In the genomic region with DNA sequence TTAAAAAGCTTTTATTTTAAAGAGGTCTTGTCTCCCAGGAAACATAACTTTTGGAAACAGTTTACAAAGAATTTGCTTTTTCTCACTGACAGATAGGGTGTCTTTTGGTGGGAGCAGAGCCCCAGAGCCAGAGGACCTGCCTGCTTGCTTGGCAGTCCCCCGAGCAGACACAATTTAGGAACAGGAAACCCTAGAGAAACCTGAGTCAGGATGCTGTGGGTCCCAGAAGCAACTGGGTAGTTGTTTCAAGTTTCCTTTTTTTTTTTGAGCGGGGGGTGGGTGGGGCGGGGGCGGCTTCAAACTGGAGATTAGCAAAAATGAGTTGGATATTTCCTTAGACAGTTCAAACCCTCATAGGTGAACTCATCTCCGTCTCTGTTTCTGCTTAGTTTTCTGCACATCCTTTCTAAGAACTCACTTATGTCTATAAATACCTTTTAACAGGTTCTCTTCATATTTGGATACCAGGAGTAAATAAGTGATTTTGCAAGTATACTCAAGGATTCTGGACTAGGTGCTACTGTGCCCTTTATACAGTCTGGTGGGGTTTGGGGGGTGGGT, we compare ENCODE assay signal across 19 cellular contexts.
DNase-seq lines count a peak whose midpoint lies in the region; ATAC-seq, FAIRE-seq and TF ChIP-seq lines count a peak whose summit lies in the region.
"Had no signal": no experiment of that assay in that cellular context is flagged by ENCODE, and none has a peak within 500 bp of the region (broad histone marks: within the 10 kb centered on the region; RNA-seq: fewer than 3 reads in every experiment).

No MANE protein-coding gene starts in this region.

- no peak for ATAC-seq in HG03045 (IDR thresholded peaks at IDR 0.05; ENCODE audit: unreplicated experiment)
- ATAC-seq: effector memory CD8-positive, alpha-beta T cell; PC-3 had no signal

- H3K9ac ChIP-seq in BLaER1 (no peak overlapping the region), kidney (ENCODE audit: low read length in 2 of 2) (no peak overlapping the region)

- intact Hi-C loops in kidney (cut with DNase I): no loop called here

- H3K9me3 ChIP-seq in BLaER1 (peaks cover 13% of the 10 kb centered on the region), kidney (ENCODE audit: control insufficient read depth in 1 of 2, low read length in 2 of 2) (no peaks in the 10 kb centered on the region)
- H3K9me3 ChIP-seq: esophagus squamous epithelium, upper lobe of right lung had no signal

- peak; percentile 30 for DNase-seq in activated CD4-positive, alpha-beta T cell treated with anti-CD3 and anti-CD28 coated beads for 48 hours
- no peak for DNase-seq in activated CD4-positive, alpha-beta T cell treated with anti-CD3 and anti-CD28 coated beads for 4 hours
- DNase-seq in RPMI8226: peak; percentile 27
- DNase-seq in activated naive CD8-positive, alpha-beta T cell treated with anti-CD3 and anti-CD28 coated beads for 36 hours: no peak
- no peak for DNase-seq in kidney
- DNase-seq in middle frontal gyrus (ENCODE audit: extremely low spot score, low spot score): no peak
- DNase-seq: activated CD8-positive, alpha-beta memory T cell treated with anti-CD3 and anti-CD28 coated beads, Interleukin-2, amount 50 U/mL, for 48 hours; effector memory CD8-positive, alpha-beta T cell; esophagus squamous epithelium; KG1; naive B cell; NCI-H1694 treated with DMSO at 0.1 percent for 48 hours; NCI-H2227 treated with DMSO at 0.1 percent for 48 hours; PC-3; SHP77; upper lobe of right lung had no signal

- peaks cover 38% of the 10 kb centered on the region for H3K4me1 Mint-ChIP-seq in activated naive CD8-positive, alpha-beta T cell treated with anti-CD3 and anti-CD28 coated beads for 36 hours

- peaks cover 9% of the 10 kb centered on the region for H3K9me3 Mint-ChIP-seq in activated naive CD8-positive, alpha-beta T cell treated with anti-CD3 and anti-CD28 coated beads for 36 hours
- H3K9me3 Mint-ChIP-seq: effector memory CD8-positive, alpha-beta T cell had no signal

- H3K4me3 ChIP-seq in BLaER1 (no peak overlapping the region), kidney (ENCODE audit: low read length in 2 of 2) (no peak overlapping the region)
- H3K4me3 ChIP-seq: esophagus squamous epithelium, upper lobe of right lung had no signal

- H3K27ac Mint-ChIP-seq in activated naive CD8-positive, alpha-beta T cell treated with anti-CD3 and anti-CD28 coated beads for 36 hours: peak overlapping the region; percentile 21

- H3K27ac ChIP-seq in BLaER1 (0 out of 2 replicates have a peak overlapping the region, but pooled peaks have one; percentile 15), kidney (ENCODE audit: low read depth in 2 of 2, low read length in 2 of 2) (no peak overlapping the region)
- H3K27ac ChIP-seq: esophagus squamous epithelium, upper lobe of right lung had no signal

- H3K4me2 ChIP-seq in BLaER1: peak overlapping the region; percentile 66

- FAIRE-seq in kidney (lab: Jason Lieb, UNC): no peak
- FAIRE-seq: TTC549 had no signal

- peaks cover 77% of the 10 kb centered on the region for H3K4me1 ChIP-seq in BLaER1
- no peaks in the 10 kb centered on the region for H3K4me1 ChIP-seq in kidney (ENCODE audit: control insufficient read depth in 1 of 2, insufficient read depth in 1 of 2, low read depth in 1 of 2, low read length in 2 of 2)

- H3K27me3 Mint-ChIP-seq in activated naive CD8-positive, alpha-beta T cell treated with anti-CD3 and anti-CD28 coated beads for 36 hours: no peaks in the 10 kb centered on the region
- H3K27me3 Mint-ChIP-seq: effector memory CD8-positive, alpha-beta T cell; naive B cell had no signal

- peaks cover 24% of the 10 kb centered on the region for H3K36me3 Mint-ChIP-seq in activated naive CD8-positive, alpha-beta T cell treated with anti-CD3 and anti-CD28 coated beads for 36 hours
- H3K36me3 Mint-ChIP-seq: naive B cell had no signal

- H3K4me3 Mint-ChIP-seq in activated naive CD8-positive, alpha-beta T cell treated with anti-CD3 and anti-CD28 coated beads for 36 hours: no peak overlapping the region
- H3K4me3 Mint-ChIP-seq: effector memory CD8-positive, alpha-beta T cell had no signal

- H4K20me1 ChIP-seq in BLaER1: no peaks in the 10 kb centered on the region

- no peaks in the 10 kb centered on the region for H3K27me3 ChIP-seq in BLaER1
- H3K27me3 ChIP-seq: esophagus squamous epithelium, upper lobe of right lung had no signal

- TF ChIP-seq CTCF in kidney (IDR thresholded peaks at IDR 0.05; ENCODE audit: borderline replicate concordance, extremely low read depth, insufficient read depth): no peak

- H3K36me3 ChIP-seq in BLaER1 (no peaks in the 10 kb centered on the region), kidney (ENCODE audit: control insufficient read depth in 1 of 2, insufficient read depth in 2 of 2, low read length in 2 of 2) (no peaks in the 10 kb centered on the region)
- H3K36me3 ChIP-seq: esophagus squamous epithelium, upper lobe of right lung had no signal

Comparison
In these comparisons a context has a peak if more than half of its experiments do, and no peak if none do; other contexts are left out.
1. DNase-seq: peak in activated CD4-positive, alpha-beta T cell treated with anti-CD3 and anti-CD28 coated beads for 48 hours (single experiment) and RPMI8226 (single experiment); none in activated CD4-positive, alpha-beta T cell treated with anti-CD3 and anti-CD28 coated beads for 4 hours (0 of 2), activated naive CD8-positive, alpha-beta T cell treated with anti-CD3 and anti-CD28 coated beads for 36 hours (single experiment), kidney (single experiment) and middle frontal gyrus (single experiment).